ENCODE assay signal across 12 cellular contexts in genomic region chr11:111370902-111371578, GRCh38. TPM values are rescaled to one million over a fixed set of nuclear protein-coding genes. Genes with fewer than 3 reads are reported as not detected.
A peak's percentile ranks its signal among the peaks of the same experiment; 100 is the strongest.
DNase-seq lines count a peak whose midpoint lies in the region; ATAC-seq and TF ChIP-seq lines count a peak whose summit lies in the region.
"Had no signal": no experiment of that assay in that cellular context is flagged by ENCODE, and none has a peak within 500 bp of the region (broad histone marks: within the 10 kb centered on the region; RNA-seq: fewer than 3 reads in every experiment).

No MANE protein-coding gene starts in this region.

- H4K20me1 ChIP-seq in IMR-90 (ENCODE audit: insufficient read depth, low read length): no peaks in the 10 kb centered on the region

- TF ChIP-seq RAD21 in IMR-90 (IDR thresholded peaks at IDR 0.05; ENCODE audit: low read length): no peak

- H3K4me3 ChIP-seq in IMR-90 (ENCODE audit: insufficient read depth, low read depth, low read length): no peak overlapping the region

- no peak overlapping the region for H3K4me2 ChIP-seq in IMR-90 (ENCODE audit: low read depth, low read length)

- H3K4me1 Mint-ChIP-seq in activated CD8-positive, alpha-beta T cell treated with anti-CD3 and anti-CD28 coated beads for 36 hours (ENCODE audit: low read depth): peaks cover 27% of the 10 kb centered on the region
- H3K4me1 Mint-ChIP-seq in activated CD8-positive, alpha-beta T cell treated with anti-CD3 and anti-CD28 coated beads, Interleukin-2, amount 10 ng/mL, durations not matched to agents 7 days and 5 days (ENCODE audit: low read depth): peaks cover 23% of the 10 kb centered on the region
- H3K4me1 Mint-ChIP-seq: central memory CD8-positive, alpha-beta T cell had no signal

- H3K27me3 ChIP-seq in IMR-90 (ENCODE audit: control insufficient read depth, insufficient read depth, low read length): peaks cover 49% of the 10 kb centered on the region

- CTCF ChIA-PET in activated CD8-positive, alpha-beta T cell treated with anti-CD3 and anti-CD28 coated beads for 36 hours (lab: Charles Lee): interaction anchor here (0.9 to 2.0 kb wide), 2 partner anchors 58 to 84 kb away, joined by 3 to 9 read pairs; no protein-coding TSS in a partner anchor
- CTCF ChIA-PET in activated CD8-positive, alpha-beta T cell treated with anti-CD3 and anti-CD28 coated beads, Interleukin-2, amount 10 ng/mL, durations not matched to agents 7 days and 5 days (lab: Charles Lee): interaction anchor here (1.1 kb wide), 1 partner anchor 58 kb away, joined by 4 read pairs; no protein-coding TSS in a partner anchor
- CTCF ChIA-PET in IMR-90 (lab: Yijun Ruan, JAX): no interaction called here

- no peaks in the 10 kb centered on the region for H3K9me3 Mint-ChIP-seq in activated CD8-positive, alpha-beta T cell treated with anti-CD3 and anti-CD28 coated beads for 36 hours
- no peaks in the 10 kb centered on the region for H3K9me3 Mint-ChIP-seq in activated CD8-positive, alpha-beta T cell treated with anti-CD3 and anti-CD28 coated beads, Interleukin-2, amount 10 ng/mL, durations not matched to agents 7 days and 5 days (ENCODE audit: insufficient read depth)
- H3K9me3 Mint-ChIP-seq: central memory CD8-positive, alpha-beta T cell had no signal

- no peaks in the 10 kb centered on the region for H3K9me1 ChIP-seq in IMR-90 (ENCODE audit: insufficient read depth, low read length)

- ATAC-seq in activated CD8-positive, alpha-beta T cell treated with anti-CD3 and anti-CD28 coated beads for 36 hours: peak; percentile 82
- ATAC-seq in activated CD8-positive, alpha-beta T cell treated with anti-CD3 and anti-CD28 coated beads, Interleukin-2, amount 10 ng/mL, durations not matched to agents 7 days and 5 days: no peak
- ATAC-seq in GM21737 (IDR thresholded peaks at IDR 0.05; ENCODE audit: unreplicated experiment): peak; percentile 40
- no peak for ATAC-seq in IMR-90 (ENCODE audit: low read depth)

- no peak overlapping the region for H3K27ac ChIP-seq in IMR-90 (ENCODE audit: insufficient read depth, low read length)

- POLR2A ChIA-PET in activated CD8-positive, alpha-beta T cell treated with anti-CD3 and anti-CD28 coated beads for 36 hours (lab: Charles Lee): no interaction called here
- POLR2A ChIA-PET in activated CD8-positive, alpha-beta T cell treated with anti-CD3 and anti-CD28 coated beads, Interleukin-2, amount 10 ng/mL, durations not matched to agents 7 days and 5 days (lab: Charles Lee): no interaction called here
- POLR2A ChIA-PET in IMR-90 (lab: Charles Lee; ENCODE audit: unreplicated experiment): no interaction called here

- dilution Hi-C loops in IMR-90 (cut with HindIII; ENCODE audit: low sequenced_read_pairs, unreplicated experiment): no loop called here

- no peaks in the 10 kb centered on the region for H3K36me3 ChIP-seq in IMR-90 (ENCODE audit: control insufficient read depth, insufficient read depth, low read length)

- no peak overlapping the region for H3K14ac ChIP-seq in IMR-90 (replicated peaks; ENCODE audit: low read depth, low read length)

- no peaks in the 10 kb centered on the region for H3K79me1 ChIP-seq in IMR-90 (ENCODE audit: low read depth in 1 of 2, low read length in 2 of 2)

- no TSS peak for BruUV-seq in IMR-90 (replicated peaks; lab: Mats Ljungman, UMichigan)

- H3K4me1 ChIP-seq in IMR-90 (ENCODE audit: control insufficient read depth, insufficient read depth, low read length): no peaks in the 10 kb centered on the region

- H3K27me3 Mint-ChIP-seq in activated CD8-positive, alpha-beta T cell treated with anti-CD3 and anti-CD28 coated beads for 36 hours: no peaks in the 10 kb centered on the region
- H3K27me3 Mint-ChIP-seq in activated CD8-positive, alpha-beta T cell treated with anti-CD3 and anti-CD28 coated beads, Interleukin-2, amount 10 ng/mL, durations not matched to agents 7 days and 5 days (ENCODE audit: low read depth): no peaks in the 10 kb centered on the region

- DNase-seq in activated CD8-positive, alpha-beta T cell treated with anti-CD3 and anti-CD28 coated beads for 36 hours: peak; percentile 63
- DNase-seq in activated CD8-positive, alpha-beta T cell treated with anti-CD3 and anti-CD28 coated beads, Interleukin-2, amount 10 ng/mL, durations not matched to agents 7 days and 5 days: no peak
- no peak for DNase-seq in IMR-90
- DNase-seq in stimulated activated CD4-positive, alpha-beta T cell treated with anti-CD3 and anti-CD28 coated beads, TNF-alpha, amount 100 ng/mL, for 48 hours (ENCODE audit: low read depth in 3 of 3): peak; percentile 24 to 34 (median 32)
- DNase-seq in NCI-H1694 (lab: John Stamatoyannopoulos, UW): no peak
- no peak for DNase-seq in NCI-H2196 (lab: John Stamatoyannopoulos, UW; ENCODE audit: unreplicated experiment)
- no peak for DNase-seq in pons (ENCODE audit: low spot score)
- DNase-seq: glutamatergic neuron, NCI-H524 treated with DMSO at 0.1 percent for 48 hours had no signal

- no peak overlapping the region for H2AK5ac ChIP-seq in IMR-90 (ENCODE audit: low read depth, low read length)

- no peak for TF ChIP-seq POLR2A in IMR-90 (IDR thresholded peaks at IDR 0.05; ENCODE audit: low read depth, low read length)

- intact Hi-C loops in activated CD8-positive, alpha-beta T cell treated with anti-CD3 and anti-CD28 coated beads for 36 hours (cut with micrococcal nuclease): no loop called here
- intact Hi-C loops in IMR-90 (cut with micrococcal nuclease): no loop called here

- no peak overlapping the region for H3K18ac ChIP-seq in IMR-90 (ENCODE audit: low read depth, low read length)

- no peak overlapping the region for H3K9ac ChIP-seq in IMR-90 (ENCODE audit: low read depth, low read length)

- H3K23ac ChIP-seq in IMR-90 (ENCODE audit: low read depth, low read length): no peak overlapping the region

- H2BK120ac ChIP-seq in IMR-90 (ENCODE audit: low read depth, low read length): no peak overlapping the region

- no peak overlapping the region for H2AK9ac ChIP-seq in IMR-90 (replicated peaks; ENCODE audit: low read depth, low read length, poor library complexity)

- H2BK20ac ChIP-seq in IMR-90 (ENCODE audit: low read depth, low read length): no peak overlapping the region

- H2AFZ ChIP-seq in IMR-90 (replicated peaks; ENCODE audit: low read length, poor library complexity): no peak overlapping the region

- no peak for TF ChIP-seq CTCF in activated CD8-positive, alpha-beta T cell treated with anti-CD3 and anti-CD28 coated beads for 36 hours (IDR thresholded peaks at IDR 0.05)
- no peak for TF ChIP-seq CTCF in IMR-90 (conservative IDR thresholded peaks at IDR 0.05; ENCODE audit: low read depth, low read length)

- no peak overlapping the region for H2BK5ac ChIP-seq in IMR-90 (ENCODE audit: low read depth, low read length, poor library complexity, severe bottlenecking)

- H3K4ac ChIP-seq in IMR-90 (ENCODE audit: low read depth, low read length): no peak overlapping the region

- no peak overlapping the region for H4K91ac ChIP-seq in IMR-90 (ENCODE audit: insufficient read depth, low read depth, low read length)

- H3K4me3 Mint-ChIP-seq in activated CD8-positive, alpha-beta T cell treated with anti-CD3 and anti-CD28 coated beads for 36 hours: no peak overlapping the region
- no peak overlapping the region for H3K4me3 Mint-ChIP-seq in activated CD8-positive, alpha-beta T cell treated with anti-CD3 and anti-CD28 coated beads, Interleukin-2, amount 10 ng/mL, durations not matched to agents 7 days and 5 days
- H3K4me3 Mint-ChIP-seq: central memory CD8-positive, alpha-beta T cell had no signal

- H3K36me3 Mint-ChIP-seq in activated CD8-positive, alpha-beta T cell treated with anti-CD3 and anti-CD28 coated beads for 36 hours (ENCODE audit: low read depth): no peaks in the 10 kb centered on the region
- H3K36me3 Mint-ChIP-seq in activated CD8-positive, alpha-beta T cell treated with anti-CD3 and anti-CD28 coated beads, Interleukin-2, amount 10 ng/mL, durations not matched to agents 7 days and 5 days (ENCODE audit: low read depth): no peaks in the 10 kb centered on the region

- peak overlapping the region; percentile 72 for H3K27ac Mint-ChIP-seq in activated CD8-positive, alpha-beta T cell treated with anti-CD3 and anti-CD28 coated beads for 36 hours
- H3K27ac Mint-ChIP-seq in activated CD8-positive, alpha-beta T cell treated with anti-CD3 and anti-CD28 coated beads, Interleukin-2, amount 10 ng/mL, durations not matched to agents 7 days and 5 days: no peak overlapping the region

- H3K56ac ChIP-seq in IMR-90 (ENCODE audit: extremely low read depth, insufficient read depth, low read length): no peak overlapping the region

- no peak overlapping the region for H2BK15ac ChIP-seq in IMR-90 (ENCODE audit: low read depth, low read length)

- H3K9me3 ChIP-seq in IMR-90 (ENCODE audit: control insufficient read depth, insufficient read depth, low read length): no peaks in the 10 kb centered on the region; the same call in 1 of the 2 replicates

- in situ Hi-C loops in IMR-90 (cut with MboI; ENCODE audit: low sequenced_read_pairs): no loop called here

- 40% methylated on average over 1 of the region's 7 CpGs; no CpG with 5 or more reads in 1 of the 2 experiments for WGBS in IMR-90 (ENCODE audit: extremely low coverage in 2 of 2, insufficient read length in 1 of 2), 2 experiments

- H4K8ac ChIP-seq in IMR-90 (ENCODE audit: low read depth in 2 of 2, low read length in 2 of 2): no peak overlapping the region

- no peak overlapping the region for H4K5ac ChIP-seq in IMR-90 (ENCODE audit: low read depth, low read length)

TF ChIP-seq in IMR-90, 13 proteins besides CTCF, POLR2A, EP300 and RAD21:
- TF ChIP-seq BHLHE40 (IDR thresholded peaks at IDR 0.05; ENCODE audit: low read depth, low read length): no peak
- TF ChIP-seq MAFK (IDR thresholded peaks at IDR 0.05; ENCODE audit: low read depth, low read length): peak; percentile 76

RNA-seq across cellular contexts. Expression of gene POU2AF1, which starts 8.0 kb away (rescaled TPM):
- 1 to 10 TPM; 3.6 to 4.5 TPM for total RNA-seq in activated CD8-positive, alpha-beta T cell treated with anti-CD3 and anti-CD28 coated beads for 36 hours
- 1 to 10 TPM; 1.7 to 2.4 TPM for total RNA-seq in activated CD8-positive, alpha-beta T cell treated with anti-CD3 and anti-CD28 coated beads, Interleukin-2, amount 10 ng/mL, durations not matched to agents 7 days and 5 days
- total RNA-seq in IMR-90 (2012; rRNA removed): not detected in 2 replicates
- not detected in 2 replicates for polyA plus RNA-seq in IMR-90 (2012; rRNA removed)
- polyA plus RNA-seq in IMR-90 (2012; cell fraction: cytosol; rRNA removed): not detected in 2 replicates
- 0.02 TPM in 1 of 2 replicates, not detected in the other for polyA plus RNA-seq in IMR-90 (2012; cell fraction: nucleus; rRNA removed; ENCODE audit: low replicate concordance)
- total RNA-seq: myocyte had no signal

Comparison
In these comparisons a context has a peak if more than half of its experiments do, and no peak if none do; other contexts are left out.
1. ATAC-seq: peak in activated CD8-positive, alpha-beta T cell treated with anti-CD3 and anti-CD28 coated beads for 36 hours (single experiment) and GM21737 (single experiment); none in activated CD8-positive, alpha-beta T cell treated with anti-CD3 and anti-CD28 coated beads, Interleukin-2, amount 10 ng/mL, durations not matched to agents 7 days and 5 days (single experiment) and IMR-90 (single experiment).
2. DNase-seq: peak in activated CD8-positive, alpha-beta T cell treated with anti-CD3 and anti-CD28 coated beads for 36 hours (single experiment) and stimulated activated CD4-positive, alpha-beta T cell treated with anti-CD3 and anti-CD28 coated beads, TNF-alpha, amount 100 ng/mL, for 48 hours (3 of 3); none in activated CD8-positive, alpha-beta T cell treated with anti-CD3 and anti-CD28 coated beads, Interleukin-2, amount 10 ng/mL, durations not matched to agents 7 days and 5 days (single experiment), IMR-90 (single experiment), NCI-H1694 (single experiment), NCI-H2196 (single experiment) and pons (single experiment).